1 cellular context compared by ENCODE assay signal in genomic region chr6:167683028-167683862, GRCh38.
TF ChIP-seq lines count a peak whose summit lies in the region.

No MANE protein-coding gene starts in this region.

TF ChIP-seq in HepG2, 621 proteins besides CTCF, POLR2A, EP300 and RAD21 (continued from another document and continues in another):
- no peak for TF ChIP-seq CERS6 (CRISPR knock-in tag; IDR thresholded peaks at IDR 0.05)
- peak; percentile 100 for TF ChIP-seq ZNF292 (CRISPR knock-in tag; IDR thresholded peaks at IDR 0.05; ENCODE audit: borderline replicate concordance, low read depth)
- TF ChIP-seq ZNF672 (CRISPR knock-in tag; IDR thresholded peaks at IDR 0.05) = no peak
- no peak; the same call in 1 of the 2 replicates for TF ChIP-seq CREBL2 (CRISPR knock-in tag; IDR thresholded peaks at IDR 0.05; ENCODE audit: borderline replicate concordance)
- peak; percentile 97; the same call in 1 of the 2 replicates for TF ChIP-seq ZSCAN5A (CRISPR knock-in tag; IDR thresholded peaks at IDR 0.05; ENCODE audit: borderline replicate concordance)
- peak; percentile 99 for TF ChIP-seq ZNF124 (CRISPR knock-in tag; IDR thresholded peaks at IDR 0.05)
- TF ChIP-seq ZNF235 (CRISPR knock-in tag; IDR thresholded peaks at IDR 0.05; ENCODE audit: borderline replicate concordance) = no peak
- peak; percentile 88 for TF ChIP-seq ZSCAN25 (CRISPR knock-in tag; IDR thresholded peaks at IDR 0.05)
- peak; percentile 69; the same call in 1 of the 2 replicates for TF ChIP-seq ZNF577 (CRISPR knock-in tag; IDR thresholded peaks at IDR 0.05; ENCODE audit: borderline replicate concordance, low read depth)
- TF ChIP-seq TRAFD1 (CRISPR knock-in tag; IDR thresholded peaks at IDR 0.05; ENCODE audit: borderline replicate concordance) = peak; percentile 2; the same call in 1 of the 2 replicates
- peak; percentile 52 for TF ChIP-seq TP53 (CRISPR knock-in tag; conservative IDR thresholded peaks at IDR 0.05)
- peak; percentile 100 for TF ChIP-seq MEF2D (CRISPR knock-in tag; IDR thresholded peaks at IDR 0.05)
- peak; percentile 79 for TF ChIP-seq ZNF772 (CRISPR knock-in tag; IDR thresholded peaks at IDR 0.05)
- peak; percentile 99 for TF ChIP-seq JUND (CRISPR knock-in tag; IDR thresholded peaks at IDR 0.05)
- TF ChIP-seq BCL6 (CRISPR knock-in tag; IDR thresholded peaks at IDR 0.05) = peak; percentile 98
- TF ChIP-seq ZNF740 (CRISPR knock-in tag; IDR thresholded peaks at IDR 0.05) = peak; percentile 82
- TF ChIP-seq ELK4 (CRISPR knock-in tag; IDR thresholded peaks at IDR 0.05; ENCODE audit: borderline replicate concordance) = no peak
- TF ChIP-seq ARID4A (CRISPR knock-in tag; IDR thresholded peaks at IDR 0.05; ENCODE audit: borderline replicate concordance) = peak; percentile 87; the same call in 1 of the 2 replicates
- peak; percentile 75 for TF ChIP-seq ELF1 (CRISPR knock-in tag; IDR thresholded peaks at IDR 0.05)
- peak; percentile 94 for TF ChIP-seq KDM6A (CRISPR knock-in tag; IDR thresholded peaks at IDR 0.05; ENCODE audit: low read depth)
- TF ChIP-seq DDIT3 (CRISPR knock-in tag; IDR thresholded peaks at IDR 0.05) = 0 out of 2 replicates have a peak, but pooled peaks have one; percentile 86
- no peak for TF ChIP-seq EED (CRISPR knock-in tag; IDR thresholded peaks at IDR 0.05)
- TF ChIP-seq RELA (CRISPR knock-in tag; IDR thresholded peaks at IDR 0.05) = peak; percentile 99
- TF ChIP-seq ZBTB49 (CRISPR knock-in tag; IDR thresholded peaks at IDR 0.05; ENCODE audit: borderline replicate concordance) = 0 out of 2 replicates have a peak, but pooled peaks have one; percentile 44
- TF ChIP-seq NR2F2 (IDR thresholded peaks at IDR 0.05; ENCODE audit: borderline replicate concordance, low read depth) = no peak
- no peak; the same call in 1 of the 2 replicates for TF ChIP-seq ZNF83 (CRISPR knock-in tag; IDR thresholded peaks at IDR 0.05; ENCODE audit: borderline replicate concordance)
- TF ChIP-seq ZBTB42 (CRISPR knock-in tag; IDR thresholded peaks at IDR 0.05) = peak; percentile 56; the same call in 1 of the 2 replicates
- TF ChIP-seq ZFP82 (CRISPR knock-in tag; IDR thresholded peaks at IDR 0.05; ENCODE audit: borderline replicate concordance) = 0 out of 2 replicates have a peak, but pooled peaks have one; percentile 23
- TF ChIP-seq ZNF253 (CRISPR knock-in tag; IDR thresholded peaks at IDR 0.05; ENCODE audit: borderline replicate concordance) = peak; percentile 30; the same call in 1 of the 2 replicates
- TF ChIP-seq ZSCAN21 (CRISPR knock-in tag; IDR thresholded peaks at IDR 0.05; ENCODE audit: borderline replicate concordance) = peak; percentile 97
- TF ChIP-seq ZNF790 (CRISPR knock-in tag; IDR thresholded peaks at IDR 0.05; ENCODE audit: borderline replicate concordance) = peak; percentile 96
- TF ChIP-seq ZNF33A (CRISPR knock-in tag; IDR thresholded peaks at IDR 0.05; ENCODE audit: borderline replicate concordance) = no peak
- peak; percentile 96 for TF ChIP-seq PHF5A (CRISPR knock-in tag; IDR thresholded peaks at IDR 0.05; ENCODE audit: low read depth, unreplicated experiment)
- TF ChIP-seq KAT2B (IDR thresholded peaks at IDR 0.05; ENCODE audit: borderline replicate concordance, low read depth, low read length) = no peak
- TF ChIP-seq XRCC5 (optimal IDR thresholded peaks at IDR 0.05; ENCODE audit: low read length) = peak; percentile 97
- TF ChIP-seq ZBTB21 (CRISPR knock-in tag; IDR thresholded peaks at IDR 0.05) = 0 out of 2 replicates have a peak, but pooled peaks have one; percentile 52
- 0 out of 2 replicates have a peak, but pooled peaks have one; percentile 77 for TF ChIP-seq ZNF704 (CRISPR knock-in tag; IDR thresholded peaks at IDR 0.05; ENCODE audit: borderline replicate concordance)
- TF ChIP-seq ZFP37 (CRISPR knock-in tag; IDR thresholded peaks at IDR 0.05; ENCODE audit: borderline replicate concordance) = peak; percentile 87; the same call in 1 of the 2 replicates
- peak in 1 of 2 experiments; percentile 90; a peak in 2 of 4 replicates for TF ChIP-seq ATF4 (CRISPR knock-in tag; IDR thresholded peaks at IDR 0.05)
